In the genomic region with DNA sequence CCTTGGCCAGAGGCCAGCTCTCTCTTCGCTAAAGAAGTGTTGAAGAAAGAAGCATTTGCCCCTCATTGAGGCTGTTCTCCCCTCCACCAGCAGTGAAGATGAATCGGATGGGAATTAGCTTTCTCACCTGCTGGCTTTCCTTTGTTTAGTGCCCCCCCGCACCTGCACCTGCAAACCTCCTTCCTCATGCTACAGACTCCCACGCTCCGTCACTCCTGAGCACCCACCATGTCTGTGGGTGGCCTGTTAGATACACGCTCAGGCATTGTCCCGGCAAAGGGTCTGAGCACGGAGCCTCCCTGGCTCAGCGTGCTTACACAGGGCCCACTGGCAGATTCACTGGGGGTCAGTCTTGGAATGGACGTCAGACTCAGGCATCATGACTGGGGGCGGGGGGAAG, we compare ENCODE assay signal across 24 cellular contexts.
DNase-seq lines count a peak whose midpoint lies in the region; ATAC-seq and TF ChIP-seq lines count a peak whose summit lies in the region.
"Had no signal": no experiment of that assay in that cellular context is flagged by ENCODE, and none has a peak within 500 bp of the region (broad histone marks: within the 10 kb centered on the region; RNA-seq: fewer than 3 reads in every experiment).

No MANE protein-coding gene starts in this region.

- no peaks in the 10 kb centered on the region for H3K36me3 ChIP-seq in right lobe of liver
- H3K36me3 ChIP-seq: BE2C, SJCRH30 had no signal

- intact Hi-C loops in right lobe of liver (cut with DNase I) = loop anchor here in 1 of 2 donors (10.0 kb wide), 1 partner anchor 940 kb away; no protein-coding TSS in a partner anchor

- H3K27me3 ChIP-seq in right lobe of liver = no peaks in the 10 kb centered on the region
- H3K27me3 ChIP-seq: BE2C, SJCRH30 had no signal

- TF ChIP-seq CTCF in right lobe of liver (IDR thresholded peaks at IDR 0.05) = no peak

- no peak for TF ChIP-seq POLR2A in right lobe of liver (IDR thresholded peaks at IDR 0.05)

- ATAC-seq in right lobe of liver (no peak), GM19397 (IDR thresholded peaks at IDR 0.05; ENCODE audit: unreplicated experiment) (no peak)
- ATAC-seq: Right ventricle myocardium inferior had no signal

- DNase-seq in NCI-H1105 treated with DMSO at 0.1 percent for 48 hours (lab: John Stamatoyannopoulos, UW) (peak; percentile 13), NCI-H1105 (lab: John Stamatoyannopoulos, UW) (no peak), COLO668 (lab: John Stamatoyannopoulos, UW; ENCODE audit: unreplicated experiment) (peak; percentile 10), NCI-H345 (lab: John Stamatoyannopoulos, UW) (peak; percentile 36), right lobe of liver (peak in 1 of 3 donors; percentile 54), anterior cingulate cortex (lab: John Stamatoyannopoulos, UW) (no peak)
- DNase-seq: 8988T; ACHN; BE2C; Calu3; CD8-positive, alpha-beta memory T cell; GF-D8; H9; HFFc6; MM.1S; NCI-H1436 treated with DMSO at 0.1 percent for 48 hours; NCI-H2029; NCI-H69; PC-9; SJCRH30; T-helper 2 cell had no signal

- H3K9me3 ChIP-seq in right lobe of liver = no peaks in the 10 kb centered on the region
- H3K9me3 ChIP-seq: SJCRH30 had no signal

- peak overlapping the region; percentile 65 to 87 (median 85) for H3K27ac ChIP-seq in right lobe of liver
- H3K27ac ChIP-seq: KMS-11, PC-9, SJCRH30 had no signal

- H3K4me1 ChIP-seq in right lobe of liver = peaks cover 0 to 22% (median 11%) of the 10 kb centered on the region in 4 donors
- H3K4me1 ChIP-seq: BE2C had no signal

- no peak overlapping the region for H3K4me3 ChIP-seq in right lobe of liver
- H3K4me3 ChIP-seq: PC-9, SJCRH30 had no signal

- WGBS in right lobe of liver (ENCODE audit: insufficient coverage, low coverage, low lambda C conversion rate, missing lambda C conversion rate) = 45% methylated on average over 7 of the region's 11 CpGs

Comparison
In these comparisons a context has a peak if more than half of its experiments do, and no peak if none do; other contexts are left out.
1. DNase-seq: peak in NCI-H1105 treated with DMSO at 0.1 percent for 48 hours (single experiment), COLO668 (single experiment) and NCI-H345 (single experiment); none in NCI-H1105 (single experiment) and anterior cingulate cortex (0 of 58).